In genomic region chr7:81693080-81693479, GRCh38 we compare ENCODE assay signal across 1 cellular context.
TF ChIP-seq lines count a peak whose summit lies in the region.

No MANE protein-coding gene starts in this region.

TF ChIP-seq in WTC11, 78 proteins besides CTCF, POLR2A, EP300 and RAD21 (continued from another document):
- TF ChIP-seq, protein P1, sequence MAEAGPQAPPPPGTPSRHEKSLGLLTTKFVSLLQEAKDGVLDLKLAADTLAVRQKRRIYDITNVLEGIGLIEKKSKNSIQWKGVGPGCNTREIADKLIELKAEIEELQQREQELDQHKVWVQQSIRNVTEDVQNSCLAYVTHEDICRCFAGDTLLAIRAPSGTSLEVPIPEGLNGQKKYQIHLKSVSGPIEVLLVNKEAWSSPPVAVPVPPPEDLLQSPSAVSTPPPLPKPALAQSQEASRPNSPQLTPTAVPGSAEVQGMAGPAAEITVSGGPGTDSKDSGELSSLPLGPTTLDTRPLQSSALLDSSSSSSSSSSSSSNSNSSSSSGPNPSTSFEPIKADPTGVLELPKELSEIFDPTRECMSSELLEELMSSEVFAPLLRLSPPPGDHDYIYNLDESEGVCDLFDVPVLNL (CRISPR knock-in tag; IDR thresholded peaks at IDR 0.05; ENCODE audit: borderline replicate concordance, low read depth): no peak
- TF ChIP-seq TCF7 (CRISPR knock-in tag; IDR thresholded peaks at IDR 0.05; ENCODE audit: low read depth) (no peak), CREM (CRISPR knock-in tag; IDR thresholded peaks at IDR 0.05) (no peak), KAT7 (CRISPR knock-in tag; IDR thresholded peaks at IDR 0.05; ENCODE audit: borderline replicate concordance) (no peak), ZNF232 (CRISPR knock-in tag; IDR thresholded peaks at IDR 0.05) (no peak), USF1 (CRISPR knock-in tag; IDR thresholded peaks at IDR 0.05) (no peak), RELA (CRISPR knock-in tag; IDR thresholded peaks at IDR 0.05; ENCODE audit: borderline replicate concordance) (no peak)
